ENCODE assay signal across 11 cellular contexts in genomic region chr16:10296956-10297340, GRCh38.
A peak's percentile ranks its signal among the peaks of the same experiment; 100 is the strongest.
DNase-seq lines count a peak whose midpoint lies in the region; ATAC-seq and TF ChIP-seq lines count a peak whose summit lies in the region.
"Had no signal": no experiment of that assay in that cellular context is flagged by ENCODE, and none has a peak within 500 bp of the region (broad histone marks: within the 10 kb centered on the region; RNA-seq: fewer than 3 reads in every experiment).

No MANE protein-coding gene starts in this region.

- H3K9ac ChIP-seq in mesendoderm (ENCODE audit: low read length): no peak overlapping the region

- no peaks in the 10 kb centered on the region for H3K79me1 ChIP-seq in mesendoderm (ENCODE audit: low read length)

- TF ChIP-seq EP300 in gastroesophageal sphincter (IDR thresholded peaks at IDR 0.05): no peak

- H4K8ac ChIP-seq in mesendoderm (ENCODE audit: low read depth, low read length): no peak overlapping the region

- H3K4me3 ChIP-seq in mesendoderm (ENCODE audit: low read length) (no peak overlapping the region), gastroesophageal sphincter (no peak overlapping the region)
- H3K4me3 ChIP-seq: ascending aorta had no signal

- H3K9me3 ChIP-seq in gastroesophageal sphincter: peaks cover 0 to 18% (median 2%) of the 10 kb centered on the region in 3 donors

- no peak for TF ChIP-seq POLR2A in gastroesophageal sphincter (IDR thresholded peaks at IDR 0.05)

- H3K79me2 ChIP-seq in mesendoderm (ENCODE audit: control insufficient read depth, insufficient read depth, low read length): no peaks in the 10 kb centered on the region

- no CpG with 5 or more reads among the region's 7 CpGs for WGBS in mesendoderm (ENCODE audit: extremely low coverage, insufficient coverage, low lambda C conversion rate)
- WGBS in gastroesophageal sphincter (ENCODE audit: low coverage in 1 of 2), 2 donors: 86 to 90% methylated on average over 4 to 5 of the region's 7 CpGs

- no peak overlapping the region for H2BK5ac ChIP-seq in mesendoderm (ENCODE audit: low read length)

- no peak overlapping the region for H3K23ac ChIP-seq in mesendoderm (ENCODE audit: low read length)

- no peaks in the 10 kb centered on the region for H3K36me3 ChIP-seq in mesendoderm (ENCODE audit: control insufficient read depth, insufficient read depth, low read length)
- H3K36me3 ChIP-seq in gastroesophageal sphincter: no peaks in the 10 kb centered on the region
- H3K36me3 ChIP-seq: ascending aorta had no signal

- DNase-seq in mesendoderm (no peak), inferior parietal cortex (ENCODE audit: extremely low spot score) (no peak), NCI-H82 treated with DMSO at 0.1 percent for 48 hours (lab: John Stamatoyannopoulos, UW; ENCODE audit: unreplicated experiment) (no peak), HPDE6-E6E7 (ENCODE audit: extremely low spot score) (no peak)
- DNase-seq: NCI-H1105, T-helper 17 cell had no signal

- TF ChIP-seq CTCF in gastroesophageal sphincter (IDR thresholded peaks at IDR 0.05): no peak

- no peak overlapping the region for H3K56ac ChIP-seq in mesendoderm (ENCODE audit: low read length)

- H2AK5ac ChIP-seq in mesendoderm (ENCODE audit: low read length): no peak overlapping the region

- H3K4me2 ChIP-seq in mesendoderm (ENCODE audit: low read length): no peak overlapping the region

- H2BK15ac ChIP-seq in mesendoderm (replicated peaks; ENCODE audit: low read depth): no peak overlapping the region

- ATAC-seq in GM18868 (IDR thresholded peaks at IDR 0.05; ENCODE audit: unreplicated experiment): peak; percentile 10
- peak; percentile 28 for ATAC-seq in GM21786 (IDR thresholded peaks at IDR 0.05; ENCODE audit: unreplicated experiment)
- ATAC-seq in HG03280 (IDR thresholded peaks at IDR 0.05; ENCODE audit: unreplicated experiment): peak; percentile 27
- ATAC-seq in gastroesophageal sphincter: no peak

- peaks cover 4% of the 10 kb centered on the region for H3K4me1 ChIP-seq in mesendoderm (ENCODE audit: control insufficient read depth, low read depth, low read length)
- no peaks in the 10 kb centered on the region for H3K4me1 ChIP-seq in gastroesophageal sphincter
- H3K4me1 ChIP-seq: ascending aorta had no signal

- H3K4ac ChIP-seq in mesendoderm (ENCODE audit: low read depth, low read length): peak overlapping the region; percentile 42

- H3K27me3 ChIP-seq in mesendoderm (ENCODE audit: insufficient read depth, low read length, poor library complexity): no peaks in the 10 kb centered on the region
- H3K27me3 ChIP-seq in gastroesophageal sphincter: no peaks in the 10 kb centered on the region
- H3K27me3 ChIP-seq: ascending aorta had no signal

- no peak overlapping the region for H2BK120ac ChIP-seq in mesendoderm (ENCODE audit: low read depth, low read length)

- no peak overlapping the region for H3K18ac ChIP-seq in mesendoderm (ENCODE audit: low read length)

- no peak overlapping the region for H4K5ac ChIP-seq in mesendoderm (ENCODE audit: low read length)

- H3K27ac ChIP-seq in mesendoderm (ENCODE audit: low read depth, low read length) (no peak overlapping the region), gastroesophageal sphincter (no peak overlapping the region)
- H3K27ac ChIP-seq: ascending aorta had no signal
